Comparison of ENCODE assay signal across 9 cellular contexts in the genomic region with DNA sequence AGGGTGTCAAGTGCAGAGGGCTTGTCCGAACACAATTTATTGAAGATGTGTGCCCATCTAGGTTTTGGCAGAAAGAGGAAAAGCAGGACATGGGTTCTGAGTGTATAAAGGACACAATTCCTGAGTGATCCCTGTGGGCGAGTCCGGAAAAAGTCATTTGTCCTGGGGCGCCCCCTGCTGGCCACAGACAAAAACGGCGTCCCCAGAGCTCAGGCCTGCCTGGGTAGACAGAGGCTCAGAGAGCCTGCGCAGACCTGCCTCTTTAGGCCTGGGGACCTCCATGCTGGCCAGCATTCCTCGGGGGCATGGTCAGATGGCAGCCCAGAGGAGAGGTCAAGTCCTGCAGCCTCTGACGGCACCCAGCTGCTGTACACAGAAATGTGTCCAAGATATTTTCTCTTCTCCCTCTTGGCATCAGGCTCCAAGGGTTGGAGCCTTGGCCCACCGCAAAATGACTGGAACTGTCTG.
DNase-seq lines count a peak whose midpoint lies in the region; ATAC-seq, FAIRE-seq and TF ChIP-seq lines count a peak whose summit lies in the region.
"Had no signal": no experiment of that assay in that cellular context is flagged by ENCODE, and none has a peak within 500 bp of the region (broad histone marks: within the 10 kb centered on the region; RNA-seq: fewer than 3 reads in every experiment).

No MANE protein-coding gene starts in this region.

- in situ Hi-C loops in IMR-90 (cut with MboI; ENCODE audit: low sequenced_read_pairs) = loop anchor here (5.0 kb wide), 1 partner anchor 116 kb away; no protein-coding TSS in a partner anchor

- H3K56ac ChIP-seq in IMR-90 (ENCODE audit: extremely low read depth, insufficient read depth, low read length) = no peak overlapping the region

- no peaks in the 10 kb centered on the region for H3K79me1 ChIP-seq in IMR-90 (ENCODE audit: low read depth in 1 of 2, low read length in 2 of 2)

- H3K27ac ChIP-seq in IMR-90 (ENCODE audit: insufficient read depth, low read length) (no peak overlapping the region), testis (no peak overlapping the region)
- H3K27ac ChIP-seq: epithelial cell of prostate had no signal

- DNase-seq in GDM1 (lab: John Stamatoyannopoulos, UW) = peak; percentile 27
- peak; percentile 59 for DNase-seq in IMR-90
- DNase-seq in RCC 7860 (ENCODE audit: low spot score) = peak; percentile 55
- DNase-seq in activated T-helper 2 cell treated with anti-CD3 and anti-CD28 coated beads, Interferon-gamma antibody, Interleukin-2, Interleukin-4, amounts not matched to agents 10 μg/mL and 5 μg/mL and 100 μg/mL, durations not matched to agents 14 hours and 24 hours and 36 hours (ENCODE audit: low spot score) = peak; percentile 54
- DNase-seq in foreskin fibroblast = peak; percentile 50 to 85
- DNase-seq in nucleus accumbens (lab: John Stamatoyannopoulos, UW) = peak in 53 of 56 donors; percentile 6 to 92 (median 62)
- peak; percentile 89 for DNase-seq in testis

- no peak overlapping the region for H3K9ac ChIP-seq in IMR-90 (ENCODE audit: low read depth, low read length)

- peak overlapping the region; percentile 71 for H2AK9ac ChIP-seq in IMR-90 (replicated peaks; ENCODE audit: low read depth, low read length, poor library complexity)

- no peak overlapping the region for H2AK5ac ChIP-seq in IMR-90 (ENCODE audit: low read depth, low read length)

- no peaks in the 10 kb centered on the region for H4K20me1 ChIP-seq in IMR-90 (ENCODE audit: insufficient read depth, low read length)

- TF ChIP-seq POLR2A in IMR-90 (IDR thresholded peaks at IDR 0.05; ENCODE audit: low read depth, low read length) (peak; percentile 33; the same call in 1 of the 2 replicates), testis (IDR thresholded peaks at IDR 0.05) (no peak)

- BruUV-seq in IMR-90 (replicated peaks; lab: Mats Ljungman, UMichigan) = no TSS peak

- H3K14ac ChIP-seq in IMR-90 (replicated peaks; ENCODE audit: low read depth, low read length) = no peak overlapping the region

- H3K4me3 ChIP-seq in IMR-90 (ENCODE audit: insufficient read depth, low read depth, low read length) = no peak overlapping the region
- no peak overlapping the region for H3K4me3 ChIP-seq in foreskin fibroblast (ENCODE audit: low read depth in 1 of 2, low read length in 2 of 2)
- H3K4me3 ChIP-seq in testis = no peak overlapping the region

- H3K27me3 Mint-ChIP-seq in activated T-helper 2 cell treated with anti-CD3 and anti-CD28 coated beads, Interferon-gamma antibody, Interleukin-2, Interleukin-4, amounts not matched to agents 10 μg/mL and 5 μg/mL and 100 μg/mL, durations not matched to agents 14 hours and 24 hours and 36 hours (ENCODE audit: low read depth) = peaks cover 10% of the 10 kb centered on the region

- peak; percentile 97 for ATAC-seq in IMR-90 (ENCODE audit: low read depth)
- no peak for ATAC-seq in GM18519 (IDR thresholded peaks at IDR 0.05; ENCODE audit: low FRiP score, unreplicated experiment)

- no peak overlapping the region for H2BK120ac ChIP-seq in IMR-90 (ENCODE audit: low read depth, low read length)

- H3K27ac Mint-ChIP-seq in activated T-helper 2 cell treated with anti-CD3 and anti-CD28 coated beads, Interferon-gamma antibody, Interleukin-2, Interleukin-4, amounts not matched to agents 10 μg/mL and 5 μg/mL and 100 μg/mL, durations not matched to agents 14 hours and 24 hours and 36 hours = no peak overlapping the region

- H2BK15ac ChIP-seq in IMR-90 (ENCODE audit: low read depth, low read length) = no peak overlapping the region

- POLR2A ChIA-PET in IMR-90 (lab: Charles Lee; ENCODE audit: unreplicated experiment) = no interaction called here

- H3K9me1 ChIP-seq in IMR-90 (ENCODE audit: insufficient read depth, low read length) = no peaks in the 10 kb centered on the region

- H3K4me1 ChIP-seq in IMR-90 (ENCODE audit: control insufficient read depth, insufficient read depth, low read length) = no peaks in the 10 kb centered on the region
- H3K4me1 ChIP-seq in testis = peaks cover 7% of the 10 kb centered on the region

- CTCF ChIA-PET in IMR-90 (lab: Yijun Ruan, JAX) = interaction anchor here (0.6 to 1.8 kb wide), 11 partner anchors 12 to 199 kb away, joined by 3 to 17 read pairs (median 4); no protein-coding TSS in a partner anchor

- H4K91ac ChIP-seq in IMR-90 (ENCODE audit: insufficient read depth, low read depth, low read length) = no peak overlapping the region

- dilution Hi-C loops in IMR-90 (cut with HindIII; ENCODE audit: low sequenced_read_pairs, unreplicated experiment) = no loop called here

- no peak overlapping the region for H3K23ac ChIP-seq in IMR-90 (ENCODE audit: low read depth, low read length)

- H3K4me2 ChIP-seq in IMR-90 (ENCODE audit: low read depth, low read length) = no peak overlapping the region

- no peak overlapping the region for H4K5ac ChIP-seq in IMR-90 (ENCODE audit: low read depth, low read length)

- TF ChIP-seq CTCF in IMR-90 (conservative IDR thresholded peaks at IDR 0.05; ENCODE audit: low read depth, low read length) (peak; percentile 92), foreskin fibroblast (IDR thresholded peaks at IDR 0.05; ENCODE audit: low read depth, low read length) (peak; percentile 85), testis (IDR thresholded peaks at IDR 0.05) (peak; percentile 95 to 99 (median 97))

- no peaks in the 10 kb centered on the region for H3K36me3 ChIP-seq in IMR-90 (ENCODE audit: control insufficient read depth, insufficient read depth, low read length)
- H3K36me3 ChIP-seq in testis (ENCODE audit: low read depth, missing control alignments) = no peaks in the 10 kb centered on the region

- H3K9me3 ChIP-seq in IMR-90 (ENCODE audit: control insufficient read depth, insufficient read depth, low read length) (no peaks in the 10 kb centered on the region), testis (no peaks in the 10 kb centered on the region)

- peak overlapping the region; percentile 69; the same call in 1 of the 2 replicates for H2BK20ac ChIP-seq in IMR-90 (ENCODE audit: low read depth, low read length)

- no peaks in the 10 kb centered on the region for H3K4me1 Mint-ChIP-seq in activated T-helper 2 cell treated with anti-CD3 and anti-CD28 coated beads, Interferon-gamma antibody, Interleukin-2, Interleukin-4, amounts not matched to agents 10 μg/mL and 5 μg/mL and 100 μg/mL, durations not matched to agents 14 hours and 24 hours and 36 hours (ENCODE audit: low read depth)

- no peaks in the 10 kb centered on the region for H3K9me3 Mint-ChIP-seq in activated T-helper 2 cell treated with anti-CD3 and anti-CD28 coated beads, Interferon-gamma antibody, Interleukin-2, Interleukin-4, amounts not matched to agents 10 μg/mL and 5 μg/mL and 100 μg/mL, durations not matched to agents 14 hours and 24 hours and 36 hours

- TF ChIP-seq RAD21 in IMR-90 (IDR thresholded peaks at IDR 0.05; ENCODE audit: low read length) = peak; percentile 93

- intact Hi-C loops in IMR-90 (cut with micrococcal nuclease) (loop anchor here (1.0 to 5.0 kb wide), 3 partner anchors 66 to 115 kb away; a partner anchor contains a TSS), testis (cut with DNase I; ENCODE audit: low total_unique reads) (loop anchor here (5.0 kb wide), 1 partner anchor 111 kb away; no protein-coding TSS in a partner anchor)
- intact Hi-C loops in activated T-helper 2 cell treated with anti-CD3 and anti-CD28 coated beads, Interferon-gamma antibody, Interleukin-2, Interleukin-4, amounts not matched to agents 10 μg/mL and 5 μg/mL and 100 μg/mL, durations not matched to agents 14 hours and 24 hours and 36 hours (cut with micrococcal nuclease) = loop anchor here (1.0 to 5.0 kb wide), 3 partner anchors 67 to 115 kb away; no protein-coding TSS in a partner anchor

- no peaks in the 10 kb centered on the region for H3K36me3 Mint-ChIP-seq in activated T-helper 2 cell treated with anti-CD3 and anti-CD28 coated beads, Interferon-gamma antibody, Interleukin-2, Interleukin-4, amounts not matched to agents 10 μg/mL and 5 μg/mL and 100 μg/mL, durations not matched to agents 14 hours and 24 hours and 36 hours (ENCODE audit: low read depth)

- H3K4ac ChIP-seq in IMR-90 (ENCODE audit: low read depth, low read length) = peak overlapping the region; percentile 45; the same call in 1 of the 2 replicates

- no peak overlapping the region for H3K18ac ChIP-seq in IMR-90 (ENCODE audit: low read depth, low read length)

- 0% methylated on average over 3 of the region's 10 CpGs; no CpG with 5 or more reads in 1 of the 2 experiments for WGBS in IMR-90 (ENCODE audit: extremely low coverage in 2 of 2, insufficient read length in 1 of 2), 2 experiments
- 0 to 16% methylated on average over 7 to 10 of the region's 10 CpGs for WGBS in testis, 2 donors

- peak overlapping the region in 1 of 2 experiments; percentile 67; a peak in 2 of 4 replicates for H4K8ac ChIP-seq in IMR-90 (ENCODE audit: low read depth in 2 of 2, low read length in 2 of 2)

- H2BK5ac ChIP-seq in IMR-90 (ENCODE audit: low read depth, low read length, poor library complexity, severe bottlenecking) = no peak overlapping the region

- no peak overlapping the region for H3K4me3 Mint-ChIP-seq in activated T-helper 2 cell treated with anti-CD3 and anti-CD28 coated beads, Interferon-gamma antibody, Interleukin-2, Interleukin-4, amounts not matched to agents 10 μg/mL and 5 μg/mL and 100 μg/mL, durations not matched to agents 14 hours and 24 hours and 36 hours (ENCODE audit: low read depth)

- FAIRE-seq in RCC 7860 (lab: Jason Lieb, UNC) = peak; percentile 20

- H2AFZ ChIP-seq in IMR-90 (replicated peaks; ENCODE audit: low read length, poor library complexity) = peak overlapping the region; percentile 84

- H3K27me3 ChIP-seq in IMR-90 (ENCODE audit: control insufficient read depth, insufficient read depth, low read length) (peaks cover 28% of the 10 kb centered on the region), testis (no peaks in the 10 kb centered on the region)

TF ChIP-seq in IMR-90, 13 proteins besides CTCF, POLR2A, EP300 and RAD21:
- no peak for TF ChIP-seq NFE2L2 (IDR thresholded peaks at IDR 0.05; ENCODE audit: low read depth, low read length)
- TF ChIP-seq, protein P1, sequence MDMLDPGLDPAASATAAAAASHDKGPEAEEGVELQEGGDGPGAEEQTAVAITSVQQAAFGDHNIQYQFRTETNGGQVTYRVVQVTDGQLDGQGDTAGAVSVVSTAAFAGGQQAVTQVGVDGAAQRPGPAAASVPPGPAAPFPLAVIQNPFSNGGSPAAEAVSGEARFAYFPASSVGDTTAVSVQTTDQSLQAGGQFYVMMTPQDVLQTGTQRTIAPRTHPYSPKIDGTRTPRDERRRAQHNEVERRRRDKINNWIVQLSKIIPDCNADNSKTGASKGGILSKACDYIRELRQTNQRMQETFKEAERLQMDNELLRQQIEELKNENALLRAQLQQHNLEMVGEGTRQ (IDR thresholded peaks at IDR 0.05; ENCODE audit: low read depth, low read length) = no peak
- no peak for TF ChIP-seq RCOR1 (IDR thresholded peaks at IDR 0.05; ENCODE audit: insufficient replicate concordance, low read length)
- TF ChIP-seq SMC3 (IDR thresholded peaks at IDR 0.05; ENCODE audit: low read depth, low read length) = peak; percentile 95
- no peak for TF ChIP-seq MXI1 (IDR thresholded peaks at IDR 0.05; ENCODE audit: borderline replicate concordance, low read depth, low read length)
TF ChIP-seq in IMR-90: peak in this region for 1.

Comparison
In these comparisons a context has a peak if more than half of its experiments do, and no peak if none do; other contexts are left out.
1. DNase-seq: peak in every context shown above with its lines; median percentile 89 in testis; 68 in foreskin fibroblast; 62 in nucleus accumbens; 59 in IMR-90; 55 in RCC 7860; 54 in activated T-helper 2 cell treated with anti-CD3 and anti-CD28 coated beads, Interferon-gamma antibody, Interleukin-2, Interleukin-4, amounts not matched to agents 10 μg/mL and 5 μg/mL and 100 μg/mL, durations not matched to agents 14 hours and 24 hours and 36 hours; 27 in GDM1.